Comparison of ENCODE assay signal across 11 cellular contexts in genomic region chr10:73232887-73233286, GRCh38. TPM values are rescaled to one million over a fixed set of nuclear protein-coding genes. Genes with fewer than 3 reads are reported as not detected.
DNase-seq lines count a peak whose midpoint lies in the region; ATAC-seq and TF ChIP-seq lines count a peak whose summit lies in the region.
"Had no signal": no experiment of that assay in that cellular context is flagged by ENCODE, and none has a peak within 500 bp of the region (broad histone marks: within the 10 kb centered on the region; RNA-seq: fewer than 3 reads in every experiment).

No MANE protein-coding gene starts in this region.

- peaks cover 20% of the 10 kb centered on the region for H3K36me3 Mint-ChIP-seq in WTC11

- DNase-seq in DND-41 = no peak
- DNase-seq in HFF-Myc (ENCODE audit: extremely low read depth, low read depth) = no peak
- peak; percentile 25 for DNase-seq in WTC11 (ENCODE audit: low spot score)
- DNase-seq in lung microvascular endothelial cell (ENCODE audit: low read depth in 2 of 2) = peak; percentile 8 to 9
- DNase-seq in RKO (ENCODE audit: low spot score) = no peak
- DNase-seq in neuronal stem cell (ENCODE audit: low spot score) = no peak
- DNase-seq in SW 1271 (lab: John Stamatoyannopoulos, UW) = no peak
- DNase-seq: effector memory CD8-positive, alpha-beta T cell; EL; NCI-H2029 had no signal

- CTCF ChIA-PET in WTC11 (lab: Charles Lee) = interaction anchor here (1.1 to 1.6 kb wide), 3 partner anchors 9 to 31 kb away, joined by 4 to 5 read pairs (median 4); partner anchors contain the start of gene DNAJC9

- no peak overlapping the region for H3K4ac ChIP-seq in neuronal stem cell (ENCODE audit: low read length)

- no peak overlapping the region for H3K9ac ChIP-seq in DND-41 (ENCODE audit: low read depth, low read length)
- H3K9ac ChIP-seq in neuronal stem cell (ENCODE audit: low read depth, low read length, poor library complexity) = no peak overlapping the region

- ATAC-seq in DND-41 (ENCODE audit: insufficient read depth, low read depth) (no peak), WTC11 (peak; percentile 77)
- ATAC-seq: effector memory CD8-positive, alpha-beta T cell had no signal

- H4K8ac ChIP-seq in neuronal stem cell (ENCODE audit: low read depth, low read length) = no peak overlapping the region

- H4K20me1 ChIP-seq in DND-41 (ENCODE audit: insufficient read depth, low read length) = no peaks in the 10 kb centered on the region

- H3K27ac Mint-ChIP-seq in WTC11 = peak overlapping the region; percentile 85; the same call in 1 of the 2 replicates

- peaks cover 4% of the 10 kb centered on the region for H3K79me1 ChIP-seq in neuronal stem cell (ENCODE audit: low read depth, low read length)

- H3K27me3 Mint-ChIP-seq in WTC11 (ENCODE audit: low read depth) = no peaks in the 10 kb centered on the region
- H3K27me3 Mint-ChIP-seq: effector memory CD8-positive, alpha-beta T cell had no signal

- POLR2A ChIA-PET in WTC11 (lab: Charles Lee) = interaction anchor here (0.9 kb wide), 1 partner anchor 14 kb away, joined by 3 read pairs; no protein-coding TSS in a partner anchor

- no peak overlapping the region for H2BK15ac ChIP-seq in neuronal stem cell (ENCODE audit: low read length)

- H3K9me3 ChIP-seq in DND-41 (ENCODE audit: insufficient read depth, low read length, severe bottlenecking) (no peaks in the 10 kb centered on the region), neuronal stem cell (replicated peaks in 1 of 2; ENCODE audit: control insufficient read depth in 2 of 2, insufficient read depth in 1 of 2, low read depth in 1 of 2, low read length in 2 of 2) (no peaks in the 10 kb centered on the region)
- H3K9me3 ChIP-seq: suprapubic skin had no signal

- no peak overlapping the region for H3K4me3 ChIP-seq in DND-41 (ENCODE audit: low read depth in 1 of 2, low read length in 2 of 2)
- H3K4me3 ChIP-seq in HFF-Myc (replicated peaks; ENCODE audit: low read depth, low read length) = no peak overlapping the region
- no peak overlapping the region for H3K4me3 ChIP-seq in neuronal stem cell (ENCODE audit: low read length in 2 of 2)
- H3K4me3 ChIP-seq: suprapubic skin had no signal

- H3K4me1 ChIP-seq in DND-41 (ENCODE audit: insufficient read depth, low read length) = no peaks in the 10 kb centered on the region
- H3K4me1 ChIP-seq in neuronal stem cell (ENCODE audit: control insufficient read depth in 2 of 2, insufficient read depth in 1 of 2, low read depth in 1 of 2, low read length in 2 of 2) = no peaks in the 10 kb centered on the region
- H3K4me1 ChIP-seq: suprapubic skin had no signal

- no peak overlapping the region for H2AK5ac ChIP-seq in neuronal stem cell (ENCODE audit: low read depth, low read length)

- no peak overlapping the region for H2BK12ac ChIP-seq in neuronal stem cell (ENCODE audit: low read length)

- H3K14ac ChIP-seq in neuronal stem cell (ENCODE audit: low read length) = no peak overlapping the region

- no peak overlapping the region for H3K18ac ChIP-seq in neuronal stem cell (ENCODE audit: low read length)

- H3K27me3 ChIP-seq in DND-41 (ENCODE audit: insufficient read depth, low read length, poor library complexity) (no peaks in the 10 kb centered on the region), neuronal stem cell (ENCODE audit: control insufficient read depth in 3 of 3, insufficient read depth in 3 of 3, low read depth in 1 of 3, low read length in 3 of 3) (no peaks in the 10 kb centered on the region)
- H3K27me3 ChIP-seq: suprapubic skin had no signal

- H3K23ac ChIP-seq in neuronal stem cell (ENCODE audit: low read depth, low read length, poor library complexity) = no peak overlapping the region

- H3K4me2 ChIP-seq in DND-41 (ENCODE audit: insufficient read depth, low read length) (no peak overlapping the region), neuronal stem cell (ENCODE audit: insufficient read depth, low read length, poor library complexity, severe bottlenecking) (no peak overlapping the region)

- no peak overlapping the region for H2BK120ac ChIP-seq in neuronal stem cell (ENCODE audit: low read depth, low read length)

- H3K27ac ChIP-seq in DND-41 (ENCODE audit: low read length) (no peak overlapping the region), neuronal stem cell (replicated peaks; ENCODE audit: low read length) (no peak overlapping the region)
- H3K27ac ChIP-seq: suprapubic skin had no signal

- H3K36me3 ChIP-seq in DND-41 (ENCODE audit: insufficient read depth, low read length) (peaks cover 65% of the 10 kb centered on the region), neuronal stem cell (replicated peaks in 1 of 2; ENCODE audit: control insufficient read depth in 2 of 2, insufficient read depth in 2 of 2, low read length in 2 of 2) (peaks cover 17 to 94% of the 10 kb centered on the region in 2 donors)

- H4K91ac ChIP-seq in neuronal stem cell (ENCODE audit: low read depth, low read length, poor library complexity) = no peak overlapping the region

- no peaks in the 10 kb centered on the region; the same call in 1 of the 2 replicates for H3K79me2 ChIP-seq in DND-41 (ENCODE audit: insufficient read depth, low read length)

- no peaks in the 10 kb centered on the region for H3K9me3 Mint-ChIP-seq in WTC11
- H3K9me3 Mint-ChIP-seq: effector memory CD8-positive, alpha-beta T cell had no signal

- H2AFZ ChIP-seq in DND-41 (ENCODE audit: low read depth, low read length) = no peak overlapping the region
- H2AFZ ChIP-seq in neuronal stem cell (ENCODE audit: low read length) = no peak overlapping the region

- no peaks in the 10 kb centered on the region for H3K4me1 Mint-ChIP-seq in WTC11

- no peak overlapping the region for H2BK5ac ChIP-seq in neuronal stem cell (ENCODE audit: low read length)

- TF ChIP-seq CTCF in DND-41 (IDR thresholded peaks at IDR 0.05; ENCODE audit: borderline replicate concordance, extremely low read depth, low read length, poor library complexity, severe bottlenecking) = peak; percentile 7
- peak; percentile 24 for TF ChIP-seq CTCF in HFF-Myc (IDR thresholded peaks at IDR 0.05; ENCODE audit: low read depth, low read length, missing control alignments)
- TF ChIP-seq CTCF in WTC11 (IDR thresholded peaks at IDR 0.05) = peak; percentile 35; the same call in 1 of the 2 replicates

- H3K4me3 Mint-ChIP-seq in WTC11 = no peak overlapping the region
- H3K4me3 Mint-ChIP-seq: effector memory CD8-positive, alpha-beta T cell had no signal

- WGBS in neuronal stem cell (ENCODE audit: extremely low coverage in 2 of 2, insufficient read length in 2 of 2, insufficient replicate concordance in 1 of 2), 2 donors = no CpG with 5 or more reads among the region's 8 CpGs

TF ChIP-seq in WTC11, 78 proteins besides CTCF, POLR2A, EP300 and RAD21:
- TF ChIP-seq ZSCAN18 (CRISPR knock-in tag; IDR thresholded peaks at IDR 0.05) = no peak
TF ChIP-seq in WTC11: peak in this region for 0.

RNA-seq across cellular contexts. Expression of gene DNAJC9, which starts 14.2 kb away (rescaled TPM):
- total RNA-seq in WTC11 (2021) (30.3 to 32.4 TPM (median 30.8 TPM) in 3 replicates), lung microvascular endothelial cell (18.1 and 22.7 TPM in 2 replicates)
- 36.9 TPM for polyA plus RNA-seq in neuronal stem cell (2013, experiment 1 of 2)
- polyA plus RNA-seq in neuronal stem cell (2013, experiment 2 of 2) = 36.6 TPM

RNA-seq across cellular contexts. Expression of gene MRPS16, which starts 19.6 kb away (rescaled TPM):
- total RNA-seq in WTC11 (2021) (130 to 157 TPM (median 136 TPM) in 3 replicates), lung microvascular endothelial cell (52.1 and 53.0 TPM in 2 replicates)
- polyA plus RNA-seq in neuronal stem cell (2013, experiment 1 of 2) = 56.4 TPM
- 59.2 TPM for polyA plus RNA-seq in neuronal stem cell (2013, experiment 2 of 2)

Comparison
In these comparisons a context has a peak if more than half of its experiments do, and no peak if none do; other contexts are left out.
1. DNase-seq: peak in WTC11 (single experiment) and lung microvascular endothelial cell (2 of 2); none in DND-41 (single experiment), HFF-Myc (single experiment), RKO (single experiment), neuronal stem cell (single experiment) and SW 1271 (0 of 2).
2. Peak in every context shown above with its lines, with median percentiles within 50 percentile points of each other: CTCF ChIP-seq.